Comparison of ENCODE assay signal across 10 cellular contexts in the genomic region with DNA sequence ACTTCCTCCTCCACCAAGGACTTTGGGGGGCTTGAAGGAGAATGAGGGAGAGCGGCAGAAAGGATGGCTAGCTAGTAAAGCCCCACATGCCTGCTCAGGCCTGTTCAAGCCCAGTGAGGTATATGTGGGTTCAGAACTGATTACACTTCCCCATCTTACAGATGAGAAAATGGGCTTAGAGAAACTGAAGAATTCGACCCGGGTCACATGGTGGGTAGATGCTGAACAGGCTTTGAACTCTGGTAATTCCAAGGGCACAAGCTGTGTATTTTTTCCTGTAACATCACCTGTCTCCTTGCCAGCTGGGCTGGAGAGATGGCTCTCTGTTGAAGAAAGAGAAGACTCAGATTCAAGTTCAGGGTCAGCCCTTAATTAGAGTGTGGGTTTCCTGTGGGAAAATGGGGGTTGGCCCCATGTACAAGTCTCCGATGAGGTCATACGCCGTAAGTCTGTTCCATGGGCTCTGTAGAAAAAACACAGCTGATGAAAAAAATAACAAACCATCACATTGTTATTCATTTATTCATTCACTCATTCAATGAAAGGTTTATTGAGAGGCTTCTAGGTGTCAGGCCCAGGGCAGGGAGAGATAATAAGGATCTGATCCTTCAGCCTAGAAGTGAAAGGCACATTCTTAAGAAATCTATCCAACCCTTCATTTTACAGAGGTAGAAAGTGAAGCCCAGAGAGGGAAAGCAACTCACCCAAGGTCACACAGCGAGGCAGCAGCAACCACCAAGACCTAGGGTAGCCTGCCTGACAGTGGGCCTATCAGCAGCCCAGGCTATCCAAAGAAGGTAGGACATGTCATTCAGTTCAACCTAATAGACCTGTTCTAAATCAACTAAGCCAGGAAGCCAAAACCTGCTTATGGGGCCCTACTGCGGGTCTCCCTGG.
DNase-seq lines count a peak whose midpoint lies in the region; ATAC-seq and TF ChIP-seq lines count a peak whose summit lies in the region.
"Had no signal": no experiment of that assay in that cellular context is flagged by ENCODE, and none has a peak within 500 bp of the region (broad histone marks: within the 10 kb centered on the region; RNA-seq: fewer than 3 reads in every experiment).

No MANE protein-coding gene starts in this region.

- no peaks in the 10 kb centered on the region for H3K4me1 Mint-ChIP-seq in activated naive CD8-positive, alpha-beta T cell treated with anti-CD3 and anti-CD28 coated beads, Interleukin-2, amount 50 U/mL, for 24 hours

- H3K9ac ChIP-seq in HCT116 (ENCODE audit: low read length) (peak overlapping the region; percentile 54), iPS-18a (ENCODE audit: low read length) (no peak overlapping the region)

- BruUV-seq in HCT116 (replicated peaks; lab: Mats Ljungman, UMichigan) = TSS peak; percentile 79

- RAD21 ChIA-PET in HCT116 (lab: Charles Lee; ENCODE audit: low non-redundant PET in 1 of 2, low total read pairs in 2 of 2, uncharacterized antibody in 2 of 2, unreplicated experiment in 2 of 2) = interaction anchor here (0.6 to 1.8 kb wide), 7 partner anchors 11 to 85 kb away, joined by 3 to 8 read pairs (median 3); no protein-coding TSS in a partner anchor

- no peaks in the 10 kb centered on the region for H3K27me3 ChIP-seq in HCT116 (ENCODE audit: insufficient read depth, low read length)
- no peaks in the 10 kb centered on the region for H3K27me3 ChIP-seq in iPS-18a (ENCODE audit: control insufficient read depth, insufficient read depth, low read length)

- H3K79me2 ChIP-seq in HCT116 (ENCODE audit: insufficient read depth, low read length) = no peaks in the 10 kb centered on the region

- H3K27ac ChIP-seq in HCT116 (ENCODE audit: low read depth, low read length) (peak overlapping the region; percentile 59), iPS-18a (ENCODE audit: low read length) (no peak overlapping the region)
- H3K27ac ChIP-seq: C4-2B had no signal

- no peak for TF ChIP-seq POLR2A in HCT116 (IDR thresholded peaks at IDR 0.05; ENCODE audit: borderline replicate concordance, extremely low read depth, insufficient read depth, insufficient read length)

- TF ChIP-seq CTCF in AG04449 (IDR thresholded peaks at IDR 0.05; ENCODE audit: insufficient read depth, low read length, missing control alignments) = no peak
- no peak for TF ChIP-seq CTCF in HCT116 (IDR thresholded peaks at IDR 0.05 in 2 of 3, conservative IDR thresholded peaks at IDR 0.05 in 1 of 3; ENCODE audit: borderline replicate concordance in 1 of 3, insufficient read depth in 1 of 3, low read depth in 2 of 3, low read length in 2 of 3)

- H3K36me3 ChIP-seq in HCT116 (ENCODE audit: control insufficient read depth in 1 of 2, insufficient read depth in 2 of 2, low read length in 2 of 2) (no peaks in the 10 kb centered on the region), iPS-18a (ENCODE audit: control insufficient read depth, low read depth, low read length) (no peaks in the 10 kb centered on the region)

- H3K4me2 ChIP-seq in HCT116 (ENCODE audit: low read length) = peak overlapping the region; percentile 72

- H3K4me1 ChIP-seq in HCT116 (ENCODE audit: control insufficient read depth in 1 of 2, insufficient read depth in 2 of 2, low read length in 2 of 2) = peaks cover 30 to 59% of the 10 kb centered on the region in 2 experiments
- peaks cover 13% of the 10 kb centered on the region for H3K4me1 ChIP-seq in iPS-18a (ENCODE audit: control insufficient read depth, low read depth, low read length)

- no peaks in the 10 kb centered on the region for H4K20me1 ChIP-seq in HCT116 (ENCODE audit: insufficient read depth)

- no peak for TF ChIP-seq RAD21 in HCT116 (IDR thresholded peaks at IDR 0.05; ENCODE audit: low read depth)

- H3K36me3 Mint-ChIP-seq in activated naive CD8-positive, alpha-beta T cell treated with anti-CD3 and anti-CD28 coated beads, Interleukin-2, amount 50 U/mL, for 24 hours (ENCODE audit: low read depth) = peaks cover 4% of the 10 kb centered on the region

- no peaks in the 10 kb centered on the region for H3K9me2 ChIP-seq in HCT116 (ENCODE audit: insufficient read depth)

- H2AFZ ChIP-seq in HCT116 (ENCODE audit: low read depth, low read length, poor library complexity, severe bottlenecking) = peak overlapping the region; percentile 72

- peaks cover 12% of the 10 kb centered on the region for H3K9me3 Mint-ChIP-seq in activated naive CD8-positive, alpha-beta T cell treated with anti-CD3 and anti-CD28 coated beads, Interleukin-2, amount 50 U/mL, for 24 hours

- peak; percentile 63 for DNase-seq in AG04449 (ENCODE audit: low read depth, low spot score)
- DNase-seq in HCT116 (ENCODE audit: low read depth, low spot score) = no peak
- peak; percentile 9 for DNase-seq in SKM-1 (lab: John Stamatoyannopoulos, UW; ENCODE audit: unreplicated experiment)
- DNase-seq in activated naive CD8-positive, alpha-beta T cell treated with anti-CD3 and anti-CD28 coated beads, Interleukin-2, amount 50 U/mL, for 24 hours = no peak
- DNase-seq in GM19238 (ENCODE audit: insufficient read length, low spot score) = no peak
- DNase-seq: activated naive CD4-positive, alpha-beta T cell treated with anti-CD3 and anti-CD28 coated beads for 36 hours had no signal

- no peak overlapping the region for H3K27ac Mint-ChIP-seq in activated naive CD8-positive, alpha-beta T cell treated with anti-CD3 and anti-CD28 coated beads, Interleukin-2, amount 50 U/mL, for 24 hours
- H3K27ac Mint-ChIP-seq: activated naive CD4-positive, alpha-beta T cell treated with anti-CD3 and anti-CD28 coated beads for 36 hours had no signal

- H3K27me3 Mint-ChIP-seq in activated naive CD8-positive, alpha-beta T cell treated with anti-CD3 and anti-CD28 coated beads, Interleukin-2, amount 50 U/mL, for 24 hours = peaks cover 21% of the 10 kb centered on the region

- no peak overlapping the region for H3K4me3 Mint-ChIP-seq in activated naive CD8-positive, alpha-beta T cell treated with anti-CD3 and anti-CD28 coated beads, Interleukin-2, amount 50 U/mL, for 24 hours
- H3K4me3 Mint-ChIP-seq: activated naive CD4-positive, alpha-beta T cell treated with anti-CD3 and anti-CD28 coated beads for 36 hours had no signal

- ATAC-seq in HCT116 (no peak; the same call in 1 of the 2 replicates), GM18858 (IDR thresholded peaks at IDR 0.05; ENCODE audit: unreplicated experiment) (no peak)
- no peak for ATAC-seq in activated CD4-positive, CD25-positive, alpha-beta regulatory T cell treated with anti-CD3 and anti-CD28 coated beads, Interleukin-2, amount 50 U/mL, for 24 hours
- no peak for ATAC-seq in activated naive CD8-positive, alpha-beta T cell treated with anti-CD3 and anti-CD28 coated beads, Interleukin-2, amount 50 U/mL, for 24 hours

- CTCF ChIA-PET in AG04449 (lab: Yijun Ruan, JAX) (interaction anchor here (0.6 to 2.3 kb wide), 8 partner anchors 9 to 47 kb away, joined by 3 to 17 read pairs (median 4); no protein-coding TSS in a partner anchor), HCT116 (lab: Charles Lee) (interaction anchor here (1.4 to 3.6 kb wide), 5 partner anchors 9 to 113 kb away, joined by 4 to 10 read pairs (median 8); no protein-coding TSS in a partner anchor)

- intact Hi-C loops in HCT116 (cut with micrococcal nuclease) = no loop called here

- no peak overlapping the region for H3K4me3 ChIP-seq in AG04449 (ENCODE audit: low read depth, low read length)
- H3K4me3 ChIP-seq in HCT116 (replicated peaks in 1 of 2; ENCODE audit: low read depth in 1 of 2, low read length in 2 of 2) = peak overlapping the region in 1 of 2 experiments; percentile 42; a peak in 3 of 4 replicates
- peak overlapping the region; percentile 21 for H3K4me3 ChIP-seq in iPS-18a (ENCODE audit: low read length)

- H3K9me3 ChIP-seq in HCT116 (ENCODE audit: control insufficient read depth in 1 of 2, insufficient read depth in 1 of 2, low read depth in 1 of 2, low read length in 2 of 2) (peaks cover 0 to 14% of the 10 kb centered on the region in 2 experiments; a peak in 1 of 4 replicates), iPS-18a (ENCODE audit: control insufficient read depth, low read depth, low read length) (no peaks in the 10 kb centered on the region)

- POLR2A ChIA-PET in AG04449 (lab: Yijun Ruan, JAX) = interaction anchor here (1.3 to 4.7 kb wide), 2 partner anchors 10 to 12 kb away, joined by 4 to 38 read pairs; no protein-coding TSS in a partner anchor
- POLR2A ChIA-PET in HCT116 (lab: Charles Lee) = interaction anchor here (0.8 to 4.7 kb wide), 12 partner anchors 8 to 113 kb away, joined by 3 to 77 read pairs (median 5); no protein-coding TSS in a partner anchor

TF ChIP-seq in HCT116, 20 proteins besides CTCF, POLR2A, EP300 and RAD21:
- TF ChIP-seq, protein P1, sequence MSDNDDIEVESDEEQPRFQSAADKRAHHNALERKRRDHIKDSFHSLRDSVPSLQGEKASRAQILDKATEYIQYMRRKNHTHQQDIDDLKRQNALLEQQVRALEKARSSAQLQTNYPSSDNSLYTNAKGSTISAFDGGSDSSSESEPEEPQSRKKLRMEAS (IDR thresholded peaks at IDR 0.05) = 0 out of 2 replicates have a peak, but pooled peaks have one; percentile 11
- TF ChIP-seq, protein P2, sequence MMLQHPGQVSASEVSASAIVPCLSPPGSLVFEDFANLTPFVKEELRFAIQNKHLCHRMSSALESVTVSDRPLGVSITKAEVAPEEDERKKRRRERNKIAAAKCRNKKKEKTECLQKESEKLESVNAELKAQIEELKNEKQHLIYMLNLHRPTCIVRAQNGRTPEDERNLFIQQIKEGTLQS (IDR thresholded peaks at IDR 0.05) = no peak
- TF ChIP-seq EGR1 (IDR thresholded peaks at IDR 0.05; ENCODE audit: low read depth) = no peak
- TF ChIP-seq ZFX (IDR thresholded peaks at IDR 0.05) = no peak

Comparison
In these comparisons a context has a peak if more than half of its experiments do, and no peak if none do; other contexts are left out.
1. DNase-seq: peak in AG04449 (single experiment) and SKM-1 (single experiment); none in HCT116 (single experiment), activated naive CD8-positive, alpha-beta T cell treated with anti-CD3 and anti-CD28 coated beads, Interleukin-2, amount 50 U/mL, for 24 hours (single experiment) and GM19238 (single experiment).